In the genomic region with DNA sequence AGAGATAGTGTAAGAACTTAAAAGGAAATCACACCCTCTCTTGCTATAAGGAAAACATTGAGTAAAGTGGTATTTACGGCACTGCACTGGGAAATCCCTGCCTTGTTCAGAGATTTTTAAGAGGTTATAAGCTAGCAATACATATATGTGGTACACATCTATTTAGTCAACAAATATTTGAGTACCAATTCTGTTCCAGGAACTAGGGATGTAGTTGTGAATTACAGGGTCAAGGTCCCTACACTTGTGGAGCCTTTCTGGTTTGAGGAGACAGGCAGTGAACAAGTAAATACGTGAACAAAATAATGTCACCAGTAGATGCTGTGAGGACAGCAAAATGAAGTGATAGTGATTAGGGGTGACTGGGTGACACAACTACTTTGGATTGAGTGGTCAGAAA, we compare ENCODE assay signal across 1 cellular context.
TF ChIP-seq lines count a peak whose summit lies in the region.

No MANE protein-coding gene starts in this region.

TF ChIP-seq in HCT116, 20 proteins besides CTCF, POLR2A, EP300 and RAD21 (continued from another document):
- TF ChIP-seq, protein P1, sequence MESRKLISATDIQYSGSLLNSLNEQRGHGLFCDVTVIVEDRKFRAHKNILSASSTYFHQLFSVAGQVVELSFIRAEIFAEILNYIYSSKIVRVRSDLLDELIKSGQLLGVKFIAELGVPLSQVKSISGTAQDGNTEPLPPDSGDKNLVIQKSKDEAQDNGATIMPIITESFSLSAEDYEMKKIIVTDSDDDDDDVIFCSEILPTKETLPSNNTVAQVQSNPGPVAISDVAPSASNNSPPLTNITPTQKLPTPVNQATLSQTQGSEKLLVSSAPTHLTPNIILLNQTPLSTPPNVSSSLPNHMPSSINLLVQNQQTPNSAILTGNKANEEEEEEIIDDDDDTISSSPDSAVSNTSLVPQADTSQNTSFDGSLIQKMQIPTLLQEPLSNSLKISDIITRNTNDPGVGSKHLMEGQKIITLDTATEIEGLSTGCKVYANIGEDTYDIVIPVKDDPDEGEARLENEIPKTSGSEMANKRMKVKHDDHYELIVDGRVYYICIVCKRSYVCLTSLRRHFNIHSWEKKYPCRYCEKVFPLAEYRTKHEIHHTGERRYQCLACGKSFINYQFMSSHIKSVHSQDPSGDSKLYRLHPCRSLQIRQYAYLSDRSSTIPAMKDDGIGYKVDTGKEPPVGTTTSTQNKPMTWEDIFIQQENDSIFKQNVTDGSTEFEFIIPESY (IDR thresholded peaks at IDR 0.05; ENCODE audit: extremely low read depth, insufficient replicate concordance, low read length), result no peak
- TF ChIP-seq EZH2phosphoT487 (IDR thresholded peaks at IDR 0.05; ENCODE audit: borderline replicate concordance) (no peak), SIN3A (IDR thresholded peaks at IDR 0.05; ENCODE audit: low read depth) (no peak), CEBPB (IDR thresholded peaks at IDR 0.05; ENCODE audit: low read depth) (no peak)
